In genomic region chr7:43785425-43785824, GRCh38 we compare ENCODE assay signal across 12 cellular contexts. TPM values are rescaled to one million over a fixed set of nuclear protein-coding genes. Genes with fewer than 3 reads are reported as not detected.
A peak's percentile ranks its signal among the peaks of the same experiment; 100 is the strongest.
DNase-seq lines count a peak whose midpoint lies in the region; TF ChIP-seq lines count a peak whose summit lies in the region.
"Had no signal": no experiment of that assay in that cellular context is flagged by ENCODE, and none has a peak within 500 bp of the region (broad histone marks: within the 10 kb centered on the region; RNA-seq: fewer than 3 reads in every experiment).

No MANE protein-coding gene starts in this region.

- dilution Hi-C loops in mammary epithelial cell (cut with HindIII; ENCODE audit: low sequenced_read_pairs) = no loop called here

- DNase-seq in MCF 10A (ENCODE audit: unreplicated experiment) = peak; percentile 78
- no peak for DNase-seq in breast epithelium (ENCODE audit: low spot score in 2 of 2)
- DNase-seq in mammary epithelial cell = peak; percentile 84
- peak; percentile 10 for DNase-seq in left kidney (ENCODE audit: low read depth, low spot score)
- DNase-seq in transverse colon = peak; percentile 40
- no peak for DNase-seq in CD4-positive, alpha-beta memory T cell
- DNase-seq in NCI-H2029 treated with DMSO at 0.1 percent for 48 hours (lab: John Stamatoyannopoulos, UW) = no peak
- DNase-seq in NCI-H2081 (lab: John Stamatoyannopoulos, UW) = no peak
- DNase-seq: activated effector memory CD4-positive, alpha-beta T cell treated with Interleukin-2 at 50 U/mL for 16 hours; NCI-H446 treated with DMSO at 0.1 percent for 48 hours; T-helper 9 cell had no signal

- H3K36me3 Mint-ChIP-seq in MCF 10A (ENCODE audit: insufficient read depth, unreplicated experiment) = peaks cover 41% of the 10 kb centered on the region
- H3K36me3 Mint-ChIP-seq in CD4-positive, alpha-beta memory T cell = peaks cover 34 to 56% of the 10 kb centered on the region in 2 donors

- no peaks in the 10 kb centered on the region for H3K27me3 Mint-ChIP-seq in MCF 10A (ENCODE audit: insufficient read depth, unreplicated experiment)
- H3K27me3 Mint-ChIP-seq in CD4-positive, alpha-beta memory T cell = no peaks in the 10 kb centered on the region

- peak overlapping the region; percentile 46 for H3K27ac Mint-ChIP-seq in MCF 10A (ENCODE audit: low read depth, unreplicated experiment)
- no peak overlapping the region for H3K27ac Mint-ChIP-seq in CD4-positive, alpha-beta memory T cell

- no peaks in the 10 kb centered on the region for H3K4me1 ChIP-seq in breast epithelium
- peaks cover 9% of the 10 kb centered on the region for H3K4me1 ChIP-seq in mammary epithelial cell (ENCODE audit: insufficient read depth, low read length)
- peaks cover 4 to 38% (median 12%) of the 10 kb centered on the region in 4 donors for H3K4me1 ChIP-seq in transverse colon
- peaks cover 19% of the 10 kb centered on the region for H3K4me1 ChIP-seq in CD4-positive, alpha-beta memory T cell (ENCODE audit: insufficient read depth, low read length)

- no peak for TF ChIP-seq POLR2A in breast epithelium (IDR thresholded peaks at IDR 0.05)
- TF ChIP-seq POLR2A in transverse colon (IDR thresholded peaks at IDR 0.05) = no peak

- H3K79me2 ChIP-seq in mammary epithelial cell (ENCODE audit: insufficient read depth, low read length) = no peaks in the 10 kb centered on the region

- no peaks in the 10 kb centered on the region for H3K9me3 ChIP-seq in breast epithelium
- no peaks in the 10 kb centered on the region for H3K9me3 ChIP-seq in mammary epithelial cell (replicated peaks; ENCODE audit: insufficient read depth, low read length)
- no peaks in the 10 kb centered on the region for H3K9me3 ChIP-seq in transverse colon
- no peaks in the 10 kb centered on the region for H3K9me3 ChIP-seq in CD4-positive, alpha-beta memory T cell (ENCODE audit: control insufficient read depth in 1 of 2, low read length in 2 of 2)
- H3K9me3 ChIP-seq: neutrophil had no signal

- H3K9ac ChIP-seq in mammary epithelial cell (ENCODE audit: insufficient read depth, low read length) = no peak overlapping the region

- TF ChIP-seq CTCF in MCF 10A (IDR thresholded peaks at IDR 0.05; ENCODE audit: unreplicated experiment) (no peak), breast epithelium (IDR thresholded peaks at IDR 0.05) (no peak), mammary epithelial cell (conservative IDR thresholded peaks at IDR 0.05 in 1 of 2, IDR thresholded peaks at IDR 0.05 in 1 of 2; ENCODE audit: extremely low read depth in 1 of 2, insufficient read depth in 1 of 2, low read depth in 1 of 2, low read length in 2 of 2) (no peak), transverse colon (IDR thresholded peaks at IDR 0.05) (no peak)

- 69% methylated on average over 2 of the region's 2 CpGs for WGBS in mammary epithelial cell (ENCODE audit: low coverage, missing lambda C conversion rate)
- 56 to 71% methylated on average over 2 of the region's 2 CpGs for WGBS in transverse colon (ENCODE audit: low coverage in 1 of 2), 2 donors

- H3K4me1 Mint-ChIP-seq in MCF 10A (ENCODE audit: insufficient read depth, unreplicated experiment) = peaks cover 20% of the 10 kb centered on the region
- H3K4me1 Mint-ChIP-seq in CD4-positive, alpha-beta memory T cell = peaks cover 16 to 39% (median 23%) of the 10 kb centered on the region in 4 donors

- H3K4me3 ChIP-seq in breast epithelium (no peak overlapping the region), mammary epithelial cell (replicated peaks in 1 of 3; ENCODE audit: insufficient read depth in 1 of 3, low read depth in 2 of 3, low read length in 3 of 3) (no peak overlapping the region), transverse colon (no peak overlapping the region)
- H3K4me3 ChIP-seq in CD4-positive, alpha-beta memory T cell (ENCODE audit: low read length in 2 of 2) = no peak overlapping the region

- no peaks in the 10 kb centered on the region for H4K20me1 ChIP-seq in mammary epithelial cell (ENCODE audit: insufficient read depth, low read length)

- intact Hi-C loops in MCF 10A (cut with micrococcal nuclease) = no loop called here
- intact Hi-C loops in breast epithelium (cut with DNase I; ENCODE audit: low total_unique reads) = no loop called here
- intact Hi-C loops in mammary epithelial cell (cut with micrococcal nuclease) = no loop called here
- intact Hi-C loops in transverse colon (cut with DNase I; ENCODE audit: low total_unique reads) = no loop called here
- intact Hi-C loops in CD4-positive, alpha-beta memory T cell (cut with micrococcal nuclease) = no loop called here

- H3K9me3 Mint-ChIP-seq in MCF 10A (ENCODE audit: unreplicated experiment) = no peaks in the 10 kb centered on the region
- no peaks in the 10 kb centered on the region for H3K9me3 Mint-ChIP-seq in CD4-positive, alpha-beta memory T cell

- BruUV-seq in MCF 10A (replicated peaks; lab: Mats Ljungman, UMichigan) (no TSS peak), mammary epithelial cell (replicated peaks; lab: Mats Ljungman, UMichigan) (no TSS peak)

- no peak overlapping the region for H3K27ac ChIP-seq in breast epithelium
- no peak overlapping the region for H3K27ac ChIP-seq in mammary epithelial cell (ENCODE audit: insufficient read depth, low read depth, low read length)
- H3K27ac ChIP-seq in transverse colon = peak overlapping the region; percentile 31 to 57 (median 50)
- no peak overlapping the region for H3K27ac ChIP-seq in CD4-positive, alpha-beta memory T cell (ENCODE audit: low read depth, low read length)
- H3K27ac ChIP-seq: neutrophil had no signal

- H3K36me3 ChIP-seq in breast epithelium (no peaks in the 10 kb centered on the region), mammary epithelial cell (ENCODE audit: insufficient read depth, low read length) (no peaks in the 10 kb centered on the region), transverse colon (no peaks in the 10 kb centered on the region)
- peaks cover 5% of the 10 kb centered on the region for H3K36me3 ChIP-seq in CD4-positive, alpha-beta memory T cell (ENCODE audit: insufficient read depth, low read length)

- no peak for TF ChIP-seq EP300 in transverse colon (IDR thresholded peaks at IDR 0.05; ENCODE audit: low read depth)

- POLR2A ChIA-PET in MCF 10A (lab: Yijun Ruan, JAX) = interaction anchor here (0.7 to 3.2 kb wide), 10 partner anchors 14 to 1826 kb away, joined by 3 to 18 read pairs (median 5); partner anchors contain the start of genes BLVRA and COA1
- POLR2A ChIA-PET in CD4-positive, alpha-beta memory T cell (lab: Charles Lee; ENCODE audit: partially characterized antibody) = interaction anchor here (1.2 kb wide), 1 partner anchor 27 kb away, joined by 3 read pairs; the partner anchor contains the start of gene BLVRA

- CTCF ChIA-PET in MCF 10A (lab: Yijun Ruan, JAX) = interaction anchor here (0.7 to 1.8 kb wide), 7 partner anchors 14 to 64 kb away, joined by 3 to 5 read pairs (median 3); no protein-coding TSS in a partner anchor
- CTCF ChIA-PET in mammary epithelial cell (lab: Charles Lee; ENCODE audit: low non-redundant PET) = no interaction called here
- CTCF ChIA-PET in CD4-positive, alpha-beta memory T cell (lab: Charles Lee; ENCODE audit: partially characterized antibody) = interaction anchor here (0.6 to 1.5 kb wide), 4 partner anchors 20 to 71 kb away, joined by 3 read pairs; no protein-coding TSS in a partner anchor

- in situ Hi-C loops in mammary epithelial cell (cut with MboI; ENCODE audit: low sequenced_read_pairs in 2 of 2) = no loop called here
- in situ Hi-C loops in transverse colon (cut with MboI; ENCODE audit: low pct_ligation_motif_present in 1 of 4, low pct_unique_long_range_greater_than_20kb in 1 of 4, low sequenced_read_pairs in 3 of 4) = no loop called here

- no peak overlapping the region for H3K4me3 Mint-ChIP-seq in MCF 10A (ENCODE audit: unreplicated experiment)
- no peak overlapping the region for H3K4me3 Mint-ChIP-seq in CD4-positive, alpha-beta memory T cell

- H3K27me3 ChIP-seq in breast epithelium (no peaks in the 10 kb centered on the region), mammary epithelial cell (ENCODE audit: insufficient read depth, low read length) (no peaks in the 10 kb centered on the region), transverse colon (no peaks in the 10 kb centered on the region)
- no peaks in the 10 kb centered on the region for H3K27me3 ChIP-seq in CD4-positive, alpha-beta memory T cell (ENCODE audit: insufficient read depth, low read length)
- H3K27me3 ChIP-seq: neutrophil had no signal

- no peak overlapping the region for H3K4me2 ChIP-seq in mammary epithelial cell (ENCODE audit: insufficient read depth, low read depth, low read length)

- no peak overlapping the region for H2AFZ ChIP-seq in mammary epithelial cell (ENCODE audit: low read depth, low read length)

RNA-seq across cellular contexts. Expression of gene BLVRA, which starts 26.9 kb away (rescaled TPM):
- total RNA-seq in MCF 10A (2022) = 41.2 and 46.0 TPM in 2 replicates
- total RNA-seq in breast epithelium = 10 to 100 TPM; 56.9 to 80.6 (median 62.9) TPM
- total RNA-seq in mammary epithelial cell = 10 to 100 TPM; 24.7 to 37.3 TPM
- polyA plus RNA-seq in mammary epithelial cell = 44.4 TPM
- 83.4 TPM for polyA minus RNA-seq in mammary epithelial cell
- total RNA-seq in transverse colon = 100 to 1,000 TPM in 1 of 4 donors, 10 to 100 TPM in 2, 1 to 10 TPM in 1; 1.5 to 119 (median 15.9) TPM
- total RNA-seq in CD4-positive, alpha-beta memory T cell = 10 to 100 TPM; 18.1 to 19.3 TPM
- polyA plus RNA-seq in CD4-positive, alpha-beta memory T cell = 100 to 1,000 TPM in 1 of 2 donors, 10 to 100 TPM in 1; 72.0 to 105 TPM

RNA-seq across cellular contexts. Expression of gene COA1, which starts 56.1 kb away (rescaled TPM):
- total RNA-seq in MCF 10A (2022) (65.5 and 68.5 TPM in 2 replicates), breast epithelium (10 to 100 TPM; 39.0 to 94.3 (median 91.4) TPM), mammary epithelial cell (10 to 100 TPM; 34.8 to 51.6 TPM), transverse colon (10 to 100 TPM; 31.8 to 53.2 (median 39.8) TPM)
- polyA plus RNA-seq in mammary epithelial cell = 25.9 TPM
- polyA minus RNA-seq in mammary epithelial cell = 16.5 TPM
- 10 to 100 TPM; 52.0 to 53.2 TPM for total RNA-seq in CD4-positive, alpha-beta memory T cell
- polyA plus RNA-seq in CD4-positive, alpha-beta memory T cell = 10 to 100 TPM; 43.7 to 56.4 TPM

Comparison
In these comparisons a context has a peak if more than half of its experiments do, and no peak if none do; other contexts are left out.
1. DNase-seq: peak in MCF 10A (single experiment), mammary epithelial cell (single experiment), left kidney (single experiment) and transverse colon (single experiment); none in breast epithelium (0 of 2), CD4-positive, alpha-beta memory T cell (0 of 5), NCI-H2029 treated with DMSO at 0.1 percent for 48 hours (single experiment) and NCI-H2081 (0 of 2).
2. H3K27ac ChIP-seq: peak in transverse colon (4 of 4); none in breast epithelium (0 of 2), mammary epithelial cell (single experiment) and CD4-positive, alpha-beta memory T cell (single experiment).